ENCODE assay signal across 1 cellular context in the genomic region with DNA sequence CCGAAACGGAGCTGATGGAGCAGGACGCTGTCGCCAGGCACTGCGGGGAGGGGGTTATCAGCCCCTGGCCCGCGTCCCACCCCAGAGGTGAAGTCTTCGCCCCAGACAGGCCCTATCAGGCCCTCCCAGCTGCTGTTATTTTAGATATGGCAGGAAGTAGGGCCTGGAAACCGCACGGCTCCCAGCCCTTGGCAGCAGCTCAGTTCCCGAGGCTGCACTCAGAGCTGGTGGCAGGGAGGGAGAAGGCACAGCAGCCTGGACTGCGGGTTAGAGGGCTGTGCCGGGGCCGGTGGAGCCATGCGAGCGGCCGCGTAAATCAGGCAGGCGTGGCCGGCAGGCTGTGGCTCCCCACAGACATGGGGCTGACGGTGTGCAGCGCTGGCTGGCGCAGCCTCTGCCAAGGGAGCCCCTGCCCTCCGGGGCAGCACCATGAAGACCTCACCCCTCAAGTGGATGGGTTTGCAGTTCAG.
TF ChIP-seq lines count a peak whose summit lies in the region.

No MANE protein-coding gene starts in this region.

TF ChIP-seq in SK-N-SH, 30 proteins besides CTCF, POLR2A, EP300 and RAD21 (continued from another document):
- TF ChIP-seq, protein P1, sequence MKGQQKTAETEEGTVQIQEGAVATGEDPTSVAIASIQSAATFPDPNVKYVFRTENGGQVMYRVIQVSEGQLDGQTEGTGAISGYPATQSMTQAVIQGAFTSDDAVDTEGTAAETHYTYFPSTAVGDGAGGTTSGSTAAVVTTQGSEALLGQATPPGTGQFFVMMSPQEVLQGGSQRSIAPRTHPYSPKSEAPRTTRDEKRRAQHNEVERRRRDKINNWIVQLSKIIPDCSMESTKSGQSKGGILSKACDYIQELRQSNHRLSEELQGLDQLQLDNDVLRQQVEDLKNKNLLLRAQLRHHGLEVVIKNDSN (IDR thresholded peaks at IDR 0.05; ENCODE audit: borderline replicate concordance, low read depth), result no peak
- TF ChIP-seq SMC3 (IDR thresholded peaks at IDR 0.05; ENCODE audit: low read depth, low read length), result no peak
